In the genomic region with DNA sequence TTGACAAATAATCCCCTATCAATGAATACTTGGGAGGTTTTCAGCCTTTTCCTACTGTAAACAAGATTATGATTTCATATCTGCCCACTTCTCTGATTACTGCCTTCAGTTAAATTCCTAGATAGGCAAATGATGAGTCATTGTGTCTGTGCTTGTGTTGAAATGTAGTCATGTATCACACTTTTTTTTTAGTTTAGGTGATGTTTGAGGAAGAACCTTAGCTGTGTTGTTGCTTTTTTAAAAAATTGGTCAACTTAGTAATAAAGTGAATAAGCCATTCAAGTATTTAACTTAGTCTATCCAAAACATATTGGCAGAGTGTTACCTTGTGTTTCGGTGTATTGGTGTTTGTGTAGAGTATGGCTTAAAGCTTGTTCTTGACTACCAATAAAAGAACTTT, we compare ENCODE assay signal across 9 cellular contexts.
DNase-seq lines count a peak whose midpoint lies in the region; ATAC-seq and TF ChIP-seq lines count a peak whose summit lies in the region.
"Had no signal": no experiment of that assay in that cellular context is flagged by ENCODE, and none has a peak within 500 bp of the region (broad histone marks: within the 10 kb centered on the region; RNA-seq: fewer than 3 reads in every experiment).

No MANE protein-coding gene starts in this region.

- no peaks in the 10 kb centered on the region for H3K27me3 Mint-ChIP-seq in activated naive CD8-positive, alpha-beta T cell treated with anti-CD3 and anti-CD28 coated beads for 36 hours

- peak overlapping the region; percentile 0 for H3K4me3 Mint-ChIP-seq in activated naive CD8-positive, alpha-beta T cell treated with anti-CD3 and anti-CD28 coated beads for 36 hours

- no peak for TF ChIP-seq CTCF in transverse colon (IDR thresholded peaks at IDR 0.05)

- peaks cover 3% of the 10 kb centered on the region for H3K9me3 Mint-ChIP-seq in activated naive CD8-positive, alpha-beta T cell treated with anti-CD3 and anti-CD28 coated beads for 36 hours

- DNase-seq in AG20443 (ENCODE audit: low spot score) (peak; percentile 45), HS-27A (ENCODE audit: low read depth) (peak; percentile 8), kidney glomerular epithelial cell (lab: John Stamatoyannopoulos, UW) (peak; percentile 58), transverse colon (no peak)
- DNase-seq in activated naive CD8-positive, alpha-beta T cell treated with anti-CD3 and anti-CD28 coated beads for 36 hours = no peak
- DNase-seq: NCI-H524 treated with DMSO at 0.1 percent for 48 hours had no signal

- intact Hi-C loops in transverse colon (cut with DNase I; ENCODE audit: low total_unique reads) = no loop called here

- no peak overlapping the region for H3K4me3 ChIP-seq in transverse colon

- no peak for TF ChIP-seq POLR2A in transverse colon (IDR thresholded peaks at IDR 0.05)

- H3K9me3 ChIP-seq in transverse colon = no peaks in the 10 kb centered on the region

- 94 to 100% methylated on average over 1 of the region's 1 CpG for WGBS in transverse colon (ENCODE audit: low coverage in 1 of 2), 2 donors

- peaks cover 0 to 42% (median 12%) of the 10 kb centered on the region in 4 donors for H3K4me1 ChIP-seq in transverse colon

- no peaks in the 10 kb centered on the region for H3K27me3 ChIP-seq in transverse colon

- in situ Hi-C loops in transverse colon (cut with MboI; ENCODE audit: low pct_ligation_motif_present in 1 of 4, low pct_unique_long_range_greater_than_20kb in 1 of 4, low sequenced_read_pairs in 3 of 4) = loop anchor here in 1 of 4 donors (25.0 kb wide), 1 partner anchor 156 kb away; no protein-coding TSS in a partner anchor

- peaks cover 0 to 43% (median 16%) of the 10 kb centered on the region in 4 donors for H3K36me3 ChIP-seq in transverse colon

- ATAC-seq in HG03039 (IDR thresholded peaks at IDR 0.05; ENCODE audit: unreplicated experiment) (no peak), GM21786 (IDR thresholded peaks at IDR 0.05; ENCODE audit: unreplicated experiment) (no peak), HG02571 (IDR thresholded peaks at IDR 0.05; ENCODE audit: unreplicated experiment) (no peak)

- H3K36me3 Mint-ChIP-seq in activated naive CD8-positive, alpha-beta T cell treated with anti-CD3 and anti-CD28 coated beads for 36 hours = peaks cover 55% of the 10 kb centered on the region

- H3K27ac ChIP-seq in transverse colon = no peak overlapping the region

- TF ChIP-seq EP300 in transverse colon (IDR thresholded peaks at IDR 0.05; ENCODE audit: low read depth) = no peak

- peak overlapping the region; percentile 5 for H3K27ac Mint-ChIP-seq in activated naive CD8-positive, alpha-beta T cell treated with anti-CD3 and anti-CD28 coated beads for 36 hours

- H3K4me1 Mint-ChIP-seq in activated naive CD8-positive, alpha-beta T cell treated with anti-CD3 and anti-CD28 coated beads for 36 hours = peaks cover 49% of the 10 kb centered on the region

Comparison
In these comparisons a context has a peak if more than half of its experiments do, and no peak if none do; other contexts are left out.
1. DNase-seq: peak in AG20443 (single experiment), HS-27A (single experiment) and kidney glomerular epithelial cell (single experiment); none in activated naive CD8-positive, alpha-beta T cell treated with anti-CD3 and anti-CD28 coated beads for 36 hours (single experiment) and transverse colon (single experiment).